16 cellular contexts compared by ENCODE assay signal in genomic region chr15:70533931-70534742, GRCh38.
DNase-seq lines count a peak whose midpoint lies in the region; ATAC-seq and TF ChIP-seq lines count a peak whose summit lies in the region.
"Had no signal": no experiment of that assay in that cellular context is flagged by ENCODE, and none has a peak within 500 bp of the region (broad histone marks: within the 10 kb centered on the region; RNA-seq: fewer than 3 reads in every experiment).

No MANE protein-coding gene starts in this region.

- H3K27ac Mint-ChIP-seq in activated CD4-positive, alpha-beta T cell treated with anti-CD3 and anti-CD28 coated beads, Interleukin-2, amount 10 ng/mL, durations not matched to agents 7 days and 5 days: peak overlapping the region; percentile 90
- peak overlapping the region; percentile 87 for H3K27ac Mint-ChIP-seq in activated naive CD8-positive, alpha-beta T cell treated with anti-CD3 and anti-CD28 coated beads for 36 hours
- H3K27ac Mint-ChIP-seq in natural killer cell treated with Interleukin-12 subunit alpha and Interleukin-12 subunit beta and Interleukin-15 and Interleukin-18, amount 100 ng/mL, for 72 hours: peak overlapping the region in 1 of 2 donors; percentile 35

- no peak overlapping the region for H3K4me3 ChIP-seq in HL-60 (replicated peaks; ENCODE audit: insufficient read depth, low read length)

- CTCF ChIA-PET in activated CD4-positive, alpha-beta T cell treated with anti-CD3 and anti-CD28 coated beads, Interleukin-2, amount 10 ng/mL, durations not matched to agents 7 days and 5 days (lab: Charles Lee): interaction anchor here (0.5 to 2.2 kb wide), 11 partner anchors 11 to 1010 kb away, joined by 3 to 7 read pairs (median 5); no protein-coding TSS in a partner anchor

- ATAC-seq in natural killer cell treated with Interleukin-12 subunit alpha and Interleukin-12 subunit beta and Interleukin-15 and Interleukin-18, amount 100 ng/mL, for 72 hours: no peak
- no peak for ATAC-seq in left colon

- H3K4me3 Mint-ChIP-seq in activated CD4-positive, alpha-beta T cell treated with anti-CD3 and anti-CD28 coated beads, Interleukin-2, amount 10 ng/mL, durations not matched to agents 7 days and 5 days: peak overlapping the region; percentile 73
- peak overlapping the region; percentile 79 for H3K4me3 Mint-ChIP-seq in activated naive CD8-positive, alpha-beta T cell treated with anti-CD3 and anti-CD28 coated beads for 36 hours
- peak overlapping the region; percentile 59 for H3K4me3 Mint-ChIP-seq in natural killer cell treated with Interleukin-12 subunit alpha and Interleukin-12 subunit beta and Interleukin-15 and Interleukin-18, amount 100 ng/mL, for 72 hours

- H3K4me1 Mint-ChIP-seq in activated CD4-positive, alpha-beta T cell treated with anti-CD3 and anti-CD28 coated beads, Interleukin-2, amount 10 ng/mL, durations not matched to agents 7 days and 5 days: peaks cover 66% of the 10 kb centered on the region
- peaks cover 51% of the 10 kb centered on the region for H3K4me1 Mint-ChIP-seq in activated naive CD8-positive, alpha-beta T cell treated with anti-CD3 and anti-CD28 coated beads for 36 hours
- H3K4me1 Mint-ChIP-seq in natural killer cell treated with Interleukin-12 subunit alpha and Interleukin-12 subunit beta and Interleukin-15 and Interleukin-18, amount 100 ng/mL, for 72 hours (ENCODE audit: low read depth in 2 of 2): peaks cover 40 to 46% of the 10 kb centered on the region in 2 donors

- peaks cover 1% of the 10 kb centered on the region for H3K27me3 Mint-ChIP-seq in activated CD4-positive, alpha-beta T cell treated with anti-CD3 and anti-CD28 coated beads, Interleukin-2, amount 10 ng/mL, durations not matched to agents 7 days and 5 days
- H3K27me3 Mint-ChIP-seq in activated naive CD8-positive, alpha-beta T cell treated with anti-CD3 and anti-CD28 coated beads for 36 hours: no peaks in the 10 kb centered on the region
- H3K27me3 Mint-ChIP-seq in natural killer cell treated with Interleukin-12 subunit alpha and Interleukin-12 subunit beta and Interleukin-15 and Interleukin-18, amount 100 ng/mL, for 72 hours: peaks cover 0 to 19% of the 10 kb centered on the region in 2 donors

- POLR2A ChIA-PET in activated CD4-positive, alpha-beta T cell treated with anti-CD3 and anti-CD28 coated beads, Interleukin-2, amount 10 ng/mL, durations not matched to agents 7 days and 5 days (lab: Charles Lee): interaction anchor here (0.7 to 1.2 kb wide), 2 partner anchors 21 to 42 kb away, joined by 3 read pairs; no protein-coding TSS in a partner anchor

- DNase-seq in activated CD4-positive, alpha-beta T cell treated with anti-CD3 and anti-CD28 coated beads, Interleukin-2, amount 10 ng/mL, durations not matched to agents 7 days and 5 days: no peak
- no peak for DNase-seq in activated CD4-positive, alpha-beta T cell treated with anti-CD3 and anti-CD28 coated beads, Interleukin-2, amount 50 U/mL, for 4 hours
- no peak for DNase-seq in HL-60 (ENCODE audit: low read depth in 1 of 2, low spot score in 1 of 2)
- DNase-seq in activated naive CD8-positive, alpha-beta T cell treated with anti-CD3 and anti-CD28 coated beads for 36 hours: no peak
- DNase-seq in natural killer cell treated with Interleukin-12 subunit alpha and Interleukin-12 subunit beta and Interleukin-15 and Interleukin-18, amount 100 ng/mL, for 72 hours (ENCODE audit: low spot score): no peak
- DNase-seq in NCI-H82 treated with DMSO at 0.1 percent for 48 hours (lab: John Stamatoyannopoulos, UW; ENCODE audit: unreplicated experiment): no peak
- DNase-seq in germinal center (ENCODE audit: low spot score): no peak
- no peak for DNase-seq in left colon
- DNase-seq: ACHN; activated effector memory CD4-positive, alpha-beta T cell treated with Interleukin-2 at 50 U/mL for 16 hours; caudate nucleus; HCEC 1CT; mammary epithelial cell; NCI-H1105 treated with DMSO at 0.1 percent for 48 hours; NCI-H526 had no signal

- no peaks in the 10 kb centered on the region for H3K27me3 ChIP-seq in HL-60 (ENCODE audit: insufficient read depth, poor library complexity, severe bottlenecking)

- peaks cover 1% of the 10 kb centered on the region for H3K36me3 Mint-ChIP-seq in activated CD4-positive, alpha-beta T cell treated with anti-CD3 and anti-CD28 coated beads, Interleukin-2, amount 10 ng/mL, durations not matched to agents 7 days and 5 days (ENCODE audit: low read depth)
- H3K36me3 Mint-ChIP-seq in activated naive CD8-positive, alpha-beta T cell treated with anti-CD3 and anti-CD28 coated beads for 36 hours: peaks cover under 1% of the 10 kb centered on the region
- H3K36me3 Mint-ChIP-seq in natural killer cell treated with Interleukin-12 subunit alpha and Interleukin-12 subunit beta and Interleukin-15 and Interleukin-18, amount 100 ng/mL, for 72 hours: no peaks in the 10 kb centered on the region

- peak overlapping the region; percentile 63 for H3K27ac ChIP-seq in HL-60 (replicated peaks)
- H3K27ac ChIP-seq: parathyroid adenoma had no signal

- intact Hi-C loops in left colon (cut with DNase I, micrococcal nuclease): no loop called here

- no peaks in the 10 kb centered on the region for H3K9me3 Mint-ChIP-seq in activated CD4-positive, alpha-beta T cell treated with anti-CD3 and anti-CD28 coated beads, Interleukin-2, amount 10 ng/mL, durations not matched to agents 7 days and 5 days
- no peaks in the 10 kb centered on the region for H3K9me3 Mint-ChIP-seq in activated naive CD8-positive, alpha-beta T cell treated with anti-CD3 and anti-CD28 coated beads for 36 hours
- H3K9me3 Mint-ChIP-seq in natural killer cell treated with Interleukin-12 subunit alpha and Interleukin-12 subunit beta and Interleukin-15 and Interleukin-18, amount 100 ng/mL, for 72 hours: no peaks in the 10 kb centered on the region

- no peak for TF ChIP-seq CTCF in HL-60 (IDR thresholded peaks at IDR 0.05; ENCODE audit: insufficient read depth, low read length)
